Comparison of ENCODE assay signal across 8 cellular contexts in genomic region chr1:55213885-55214213, GRCh38. TPM values are rescaled to one million over a fixed set of nuclear protein-coding genes. Genes with fewer than 3 reads are reported as not detected.
DNase-seq lines count a peak whose midpoint lies in the region; ATAC-seq, FAIRE-seq and TF ChIP-seq lines count a peak whose summit lies in the region.

No MANE protein-coding gene starts in this region.

- 4 to 9% methylated on average over 7 to 8 of the region's 8 CpGs for WGBS in GM23248 (ENCODE audit: low coverage in 1 of 2, low lambda C conversion rate in 2 of 2, missing lambda C conversion rate in 2 of 2), 2 experiments
- 9 to 15% methylated on average over 8 of the region's 8 CpGs for WGBS in esophagus, 2 donors

- no peak for ATAC-seq in HG02798 (IDR thresholded peaks at IDR 0.05; ENCODE audit: poor library complexity, unreplicated experiment)
- no peak for ATAC-seq in HG02642 (IDR thresholded peaks at IDR 0.05; ENCODE audit: poor library complexity, unreplicated experiment)
- no peak for ATAC-seq in HG03439 (IDR thresholded peaks at IDR 0.05; ENCODE audit: unreplicated experiment)

- DNase-seq in GM23248 (peak; percentile 26), WERI-Rb-1 (peak; percentile 19), retina (peak; percentile 68), frontal cortex (ENCODE audit: low spot score in 2 of 2) (no peak)

- H3F3A ChIP-seq in GM23248 (ENCODE audit: insufficient read depth), result 0 out of 2 replicates have a peak, but pooled peaks cover 8% of the 10 kb centered on the region

- FAIRE-seq in frontal cortex (lab: Jason Lieb, UNC), result no peak

- H3K4me3 ChIP-seq in GM23248 (peak overlapping the region; percentile 90), WERI-Rb-1 (ENCODE audit: low read depth, low read length) (peak overlapping the region; percentile 91), esophagus (ENCODE audit: low read depth in 1 of 2, low read length in 2 of 2) (peak overlapping the region; percentile 93 to 98)

- no peak for TF ChIP-seq CTCF in WERI-Rb-1 (IDR thresholded peaks at IDR 0.05; ENCODE audit: low read depth, low read length)

- peaks cover 8% of the 10 kb centered on the region; the same call in 1 of the 2 replicates for H4K20me1 ChIP-seq in GM23248 (ENCODE audit: insufficient read depth)

- H3K4me1 ChIP-seq in GM23248 (ENCODE audit: insufficient read depth) (peaks cover 37% of the 10 kb centered on the region), esophagus (ENCODE audit: control insufficient read depth in 2 of 2, insufficient read depth in 2 of 2, low read length in 1 of 2) (peaks cover 0 to 3% of the 10 kb centered on the region in 2 donors)

- H3K9ac ChIP-seq in GM23248, result peak overlapping the region; percentile 95

- H3K27me3 ChIP-seq in GM23248 (replicated peaks; ENCODE audit: insufficient read depth) (no peaks in the 10 kb centered on the region), WERI-Rb-1 (ENCODE audit: insufficient read depth, low read depth, severe bottlenecking) (no peaks in the 10 kb centered on the region), esophagus (ENCODE audit: control insufficient read depth in 1 of 2, insufficient read depth in 2 of 2, low read length in 2 of 2) (no peaks in the 10 kb centered on the region)

- in situ Hi-C loops in GM23248 (cut with MboI), result no loop called here

- peak overlapping the region; percentile 71; the same call in 1 of the 2 replicates for H3K27ac ChIP-seq in GM23248
- peak overlapping the region; percentile 94 for H3K27ac ChIP-seq in WERI-Rb-1
- H3K27ac ChIP-seq in esophagus (ENCODE audit: low read depth in 2 of 2, low read length in 1 of 2), result peak overlapping the region; percentile 38 to 91

- H3K4me2 ChIP-seq in GM23248 (ENCODE audit: unreplicated experiment), result peak overlapping the region; percentile 94

- H3K36me3 ChIP-seq in GM23248 (ENCODE audit: low read depth) (no peaks in the 10 kb centered on the region), WERI-Rb-1 (peaks cover 8% of the 10 kb centered on the region), esophagus (ENCODE audit: control insufficient read depth in 2 of 2, insufficient read depth in 2 of 2, low read length in 1 of 2) (no peaks in the 10 kb centered on the region)

- H3K9me3 ChIP-seq in GM23248 (ENCODE audit: low read depth) (no peaks in the 10 kb centered on the region), WERI-Rb-1 (ENCODE audit: severe bottlenecking) (no peaks in the 10 kb centered on the region), esophagus (ENCODE audit: control insufficient read depth in 2 of 2, insufficient read depth in 1 of 2, low read depth in 1 of 2, low read length in 1 of 2) (no peaks in the 10 kb centered on the region)

- H3K79me2 ChIP-seq in GM23248 (ENCODE audit: insufficient read depth), result peaks cover 69% of the 10 kb centered on the region

- no peaks in the 10 kb centered on the region for H3K9me2 ChIP-seq in GM23248 (ENCODE audit: insufficient read depth)

- H2AFZ ChIP-seq in GM23248, result peak overlapping the region; percentile 73

RNA-seq across cellular contexts. Expression of gene USP24, which starts 1.3 kb away (rescaled TPM):
- 16.3 and 26.9 TPM in 2 replicates for total RNA-seq in GM23248 (2014; rRNA removed; shearing (Covaris generic))
- polyA plus RNA-seq in GM23248 (2016; fragmentation: Nextera tagmentation; extraction: Ambion mirVana) (3.3 and 4.4 TPM in 2 replicates), esophagus (1 to 10 TPM; 7.4 to 7.6 TPM)
- total RNA-seq in frontal cortex, result 67.3 TPM

Comparison
In these comparisons a context has a peak if more than half of its experiments do, and no peak if none do; other contexts are left out.
1. DNase-seq: peak in GM23248 (single experiment), WERI-Rb-1 (single experiment) and retina (single experiment); none in frontal cortex (0 of 2).
2. Peak in every context shown above with its lines, with median percentiles within 50 percentile points of each other: H3K27ac ChIP-seq and H3K4me3 ChIP-seq.